8 cellular contexts compared by ENCODE assay signal in the genomic region with DNA sequence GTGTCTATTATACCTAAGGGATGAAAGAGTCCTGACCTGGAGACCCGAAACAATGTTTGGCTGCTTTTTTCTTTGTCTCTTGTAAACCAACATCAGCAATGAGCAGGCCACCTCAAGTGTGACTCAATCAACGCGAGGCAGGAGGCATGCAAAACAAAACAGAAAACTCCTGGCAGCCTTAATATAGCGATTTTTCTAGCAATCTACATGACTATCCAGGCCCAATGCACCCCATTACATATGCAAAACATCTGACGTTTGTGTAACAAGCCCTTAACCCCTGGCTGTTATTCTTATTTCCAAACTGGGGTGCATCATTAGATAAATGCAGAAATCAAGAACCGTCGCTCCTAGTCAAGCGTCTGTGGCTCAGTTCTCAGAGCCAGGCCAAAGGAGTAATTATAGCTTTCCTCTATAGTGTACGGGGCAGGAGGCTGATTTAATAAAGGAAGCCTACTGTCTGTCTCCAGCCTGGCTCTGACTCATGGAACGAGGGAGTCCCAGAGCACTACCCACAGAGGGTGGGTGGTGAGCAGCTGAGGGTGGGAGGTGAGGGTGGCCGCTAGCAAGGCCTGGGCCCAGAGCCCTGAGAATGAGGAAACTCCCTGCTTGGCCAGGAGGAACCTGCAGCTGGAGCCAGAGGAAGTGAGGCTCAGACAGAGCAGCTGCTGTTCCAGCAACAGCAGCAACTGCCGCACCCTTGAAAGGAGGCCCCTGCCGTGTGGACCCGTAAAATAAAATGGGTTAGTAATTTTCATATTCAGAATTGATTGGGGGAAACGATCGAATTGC. TPM values are rescaled to one million over a fixed set of nuclear protein-coding genes. Genes with fewer than 3 reads are reported as not detected.
DNase-seq lines count a peak whose midpoint lies in the region; ATAC-seq and TF ChIP-seq lines count a peak whose summit lies in the region.

No MANE protein-coding gene starts in this region.

- H3K36me3 Mint-ChIP-seq in activated naive CD8-positive, alpha-beta T cell = no peaks in the 10 kb centered on the region

- no peak for TF ChIP-seq POLR2A in heart left ventricle (IDR thresholded peaks at IDR 0.05)

- no peaks in the 10 kb centered on the region for H3K9me3 Mint-ChIP-seq in activated naive CD8-positive, alpha-beta T cell (ENCODE audit: low read depth)

- peaks cover 16 to 71% (median 61%) of the 10 kb centered on the region in 12 donors for H3K4me1 ChIP-seq in heart left ventricle
- H3K4me1 ChIP-seq in parathyroid adenoma = peaks cover 34% of the 10 kb centered on the region

- no peaks in the 10 kb centered on the region for H3K36me3 ChIP-seq in heart left ventricle
- H3K36me3 ChIP-seq in parathyroid adenoma (ENCODE audit: control insufficient read depth, insufficient read depth, low read length) = no peaks in the 10 kb centered on the region

- peak overlapping the region in 11 of 12 donors; percentile 14 to 59 (median 45) for H3K4me3 ChIP-seq in heart left ventricle
- peak overlapping the region; percentile 23 for H3K4me3 ChIP-seq in parathyroid adenoma (ENCODE audit: low read depth, low read length)

- peaks cover 27% of the 10 kb centered on the region for H3K4me1 Mint-ChIP-seq in activated naive CD8-positive, alpha-beta T cell (ENCODE audit: low read depth)

- H3K9ac ChIP-seq in parathyroid adenoma = no peak overlapping the region

- intact Hi-C loops in heart left ventricle (cut with DNase I) = loop anchor here in 7 of 10 donors (1.0 to 5.0 kb wide), 8 partner anchors 7 to 44 kb away; partner anchors contain the start of gene CHD9 (in 4 of the 7)

- peak overlapping the region; percentile 86 for H3K27ac Mint-ChIP-seq in activated naive CD8-positive, alpha-beta T cell

- H2AFZ ChIP-seq in parathyroid adenoma = peak overlapping the region; percentile 86

- ATAC-seq in GM21381 (IDR thresholded peaks at IDR 0.05; ENCODE audit: unreplicated experiment) = peak; percentile 57
- peak; percentile 82 to 88 (median 84) for ATAC-seq in heart left ventricle

- 8 to 14% (median 11%) methylated on average over 12 to 16 of the region's 16 CpGs for WGBS in heart left ventricle, 4 donors

- TF ChIP-seq CTCF in heart left ventricle (IDR thresholded peaks at IDR 0.05) (no peak), parathyroid adenoma (IDR thresholded peaks at IDR 0.05) (no peak)

- peak overlapping the region; percentile 88 to 98 (median 94) for H3K27ac ChIP-seq in heart left ventricle
- H3K27ac ChIP-seq in parathyroid adenoma = peak overlapping the region; percentile 90

- peak overlapping the region; percentile 65 for H3K4me2 ChIP-seq in parathyroid adenoma (ENCODE audit: low read length)

- peak overlapping the region; percentile 87 for H3K4me3 Mint-ChIP-seq in activated naive CD8-positive, alpha-beta T cell

- H3K27me3 ChIP-seq in heart left ventricle (no peaks in the 10 kb centered on the region), parathyroid adenoma (ENCODE audit: control insufficient read depth, insufficient read depth, low read length) (no peaks in the 10 kb centered on the region)

- H3K27me3 Mint-ChIP-seq in activated naive CD8-positive, alpha-beta T cell = no peaks in the 10 kb centered on the region

- DNase-seq in DMS53 (lab: John Stamatoyannopoulos, UW) (peak; percentile 91), HT-29 (ENCODE audit: low spot score) (peak; percentile 83), SIG-M5 (lab: John Stamatoyannopoulos, UW) (peak; percentile 67), heart left ventricle (peak; percentile 88 to 95 (median 91)), HuH-7 (ENCODE audit: low spot score) (no peak)

- peaks cover 16% of the 10 kb centered on the region for H3K79me2 ChIP-seq in parathyroid adenoma

- H3K9me3 ChIP-seq in heart left ventricle (no peaks in the 10 kb centered on the region), parathyroid adenoma (ENCODE audit: control insufficient read depth, low read length) (no peaks in the 10 kb centered on the region)

RNA-seq across cellular contexts. Expression of gene CHD9, which starts 43.9 kb away (rescaled TPM):
- total RNA-seq in HT-29 (2014; rRNA removed; shearing (Covaris generic)) = 8.1 and 15.2 TPM in 2 replicates
- 10 to 100 TPM; 37.9 to 56.2 (median 44.1) TPM for total RNA-seq in heart left ventricle
- polyA plus RNA-seq in heart left ventricle = 10 to 100 TPM; 11.8 to 13.1 TPM

RNA-seq across cellular contexts. Expression of gene CHD9NB, which starts 46.0 kb away (rescaled TPM):
- 3.4 and 4.1 TPM in 2 replicates for total RNA-seq in HT-29 (2014; rRNA removed; shearing (Covaris generic))
- 1 to 10 TPM in 1 of 9 donors, under 1 TPM in 7, not detected in 1; 0.39 to 2.3 (median 0.65) TPM for total RNA-seq in heart left ventricle
- under 1 TPM; 0.21 to 0.76 TPM for polyA plus RNA-seq in heart left ventricle
